30 cellular contexts compared by ENCODE assay signal in the genomic region with DNA sequence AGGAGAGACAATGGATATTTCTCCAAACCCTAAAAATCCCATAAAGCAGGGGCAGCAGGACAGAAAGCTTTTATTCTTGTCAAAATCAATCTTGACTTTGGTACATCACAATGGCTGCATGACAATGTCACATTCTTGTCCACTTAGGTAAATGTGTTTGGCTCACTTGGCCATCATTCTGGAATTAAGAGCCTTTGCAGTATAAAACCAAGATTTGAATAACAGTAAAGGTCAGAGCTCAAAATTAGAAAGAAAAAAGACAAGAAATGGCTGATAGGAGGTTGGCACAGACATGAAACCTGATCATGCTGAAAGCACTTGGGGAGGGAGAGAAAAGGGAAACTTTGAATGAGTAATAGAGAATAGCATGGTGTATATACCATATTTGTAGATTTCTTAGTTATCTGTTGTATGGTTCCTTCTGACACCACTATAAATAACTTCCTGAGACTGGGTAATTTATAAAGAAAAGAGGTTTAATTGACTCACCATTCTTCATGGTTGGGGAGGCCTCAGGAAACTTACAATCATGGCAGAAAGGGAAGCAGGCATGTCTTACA.
DNase-seq lines count a peak whose midpoint lies in the region; ATAC-seq, FAIRE-seq and TF ChIP-seq lines count a peak whose summit lies in the region.
"Had no signal": no experiment of that assay in that cellular context is flagged by ENCODE, and none has a peak within 500 bp of the region (broad histone marks: within the 10 kb centered on the region; RNA-seq: fewer than 3 reads in every experiment).

No MANE protein-coding gene starts in this region.

- in situ Hi-C loops in K562 (cut with MboI), result no loop called here

- no peak for FAIRE-seq in K562 (lab: Jason Lieb, UNC)
- FAIRE-seq: bronchial epithelial cell, frontal cortex, G401.6, HepG2, small intestine, urothelium cell line had no signal

- CTCF ChIA-PET in K562 (lab: Yijun Ruan, JAX; ENCODE audit: low intra/inter-chr PET ratio), result no interaction called here

- no peak overlapping the region for H3K27ac Mint-ChIP-seq in chondrocyte (ENCODE audit: unreplicated experiment)
- H3K27ac Mint-ChIP-seq in effector memory CD8-positive, alpha-beta T cell, result no peak overlapping the region
- H3K27ac Mint-ChIP-seq: endodermal cell; natural killer cell treated with Interleukin-12 subunit alpha and Interleukin-12 subunit beta and Interleukin-15 and Interleukin-18, amount 100 ng/mL, for 72 hours had no signal

- H3K27ac ChIP-seq in HUES6 (ENCODE audit: low read depth, low read length), result peak overlapping the region; percentile 18; the same call in 1 of the 2 replicates
- H3K27ac ChIP-seq in K562 (ENCODE audit: extremely low read depth, low read depth, low read length), result no peak overlapping the region
- H3K27ac ChIP-seq in colonic mucosa, result no peak overlapping the region
- H3K27ac ChIP-seq: coronary artery, esophagus squamous epithelium, hepatocyte, SK-N-MC, testis, VCaP had no signal

- H2AFZ ChIP-seq in K562 (ENCODE audit: low read depth, low read length), result no peak overlapping the region
- H2AFZ ChIP-seq: hepatocyte had no signal

- ATAC-seq in GM21423 (IDR thresholded peaks at IDR 0.05; ENCODE audit: unreplicated experiment) (peak; percentile 37), K562 (no peak)
- ATAC-seq in effector memory CD8-positive, alpha-beta T cell (replicated peaks), result no peak
- ATAC-seq: HepG2; natural killer cell treated with Interleukin-12 subunit alpha and Interleukin-12 subunit beta and Interleukin-15 and Interleukin-18, amount 100 ng/mL, for 72 hours had no signal

- H3K4me3 Mint-ChIP-seq in chondrocyte (ENCODE audit: unreplicated experiment), result no peak overlapping the region
- H3K4me3 Mint-ChIP-seq in effector memory CD8-positive, alpha-beta T cell, result no peak overlapping the region
- H3K4me3 Mint-ChIP-seq: endodermal cell; natural killer cell treated with Interleukin-12 subunit alpha and Interleukin-12 subunit beta and Interleukin-15 and Interleukin-18, amount 100 ng/mL, for 72 hours had no signal

- DNase-seq in EH (ENCODE audit: low read depth), result peak; percentile 3
- no peak for DNase-seq in K562 (ENCODE audit: extremely low read depth in 1 of 4, low spot score in 3 of 4)
- DNase-seq in superior temporal gyrus (ENCODE audit: extremely low spot score), result no peak
- no peak for DNase-seq in chondrocyte (ENCODE audit: low spot score)
- no peak for DNase-seq in effector memory CD8-positive, alpha-beta T cell
- no peak for DNase-seq in colonic mucosa
- DNase-seq: activated CD4-positive, alpha-beta T cell treated with anti-CD3 and anti-CD28 coated beads, Interleukin-2, amount 50 U/mL, for 48 hours; amniotic stem cell; BE2C; endodermal cell; esophagus squamous epithelium; NCI-H1092; NCI-H187; NCI-H524 treated with DMSO at 0.1 percent for 48 hours; retina; small intestine; stimulated activated CD4-positive, alpha-beta T cell treated with anti-CD3 and anti-CD28 coated beads, Interleukin-1b, Interleukin-23, amount 100 ng/mL, for 48 hours; testis had no signal

- H3K9me3 ChIP-seq in HUES6 (ENCODE audit: control insufficient read depth, insufficient read depth, low read depth, low read length) (no peaks in the 10 kb centered on the region), K562 (replicated peaks; ENCODE audit: control insufficient read depth, insufficient read depth, low read depth, low read length) (no peaks in the 10 kb centered on the region), colonic mucosa (no peaks in the 10 kb centered on the region)
- H3K9me3 ChIP-seq: BE2C, esophagus squamous epithelium, testis had no signal

- BruUV-seq in K562 (replicated peaks; lab: Mats Ljungman, UMichigan), result no TSS peak

- H3K27me3 Mint-ChIP-seq in chondrocyte (ENCODE audit: low read depth), result peaks cover 22% of the 10 kb centered on the region
- no peaks in the 10 kb centered on the region for H3K27me3 Mint-ChIP-seq in effector memory CD8-positive, alpha-beta T cell

- TF ChIP-seq CTCF in K562 (IDR thresholded peaks at IDR 0.05 in 2 of 3, conservative IDR thresholded peaks at IDR 0.05 in 1 of 3; ENCODE audit: insufficient read depth in 2 of 3, low read depth in 1 of 3, low read length in 3 of 3) (no peak), chondrocyte (IDR thresholded peaks at IDR 0.05) (no peak), colonic mucosa (IDR thresholded peaks at IDR 0.05) (no peak)

- H3K4me2 ChIP-seq in K562 (ENCODE audit: insufficient read depth, low read length), result no peak overlapping the region
- H3K4me2 ChIP-seq: hepatocyte had no signal

- TF ChIP-seq POLR2A in K562 (conservative IDR thresholded peaks at IDR 0.05), result no peak

- no peaks in the 10 kb centered on the region for H3K27me3 ChIP-seq in HUES6 (ENCODE audit: control insufficient read depth, insufficient read depth, low read length)
- no peaks in the 10 kb centered on the region for H3K27me3 ChIP-seq in K562 (ENCODE audit: control insufficient read depth in 2 of 2, insufficient read depth in 2 of 2, low read length in 2 of 2)
- no peaks in the 10 kb centered on the region for H3K27me3 ChIP-seq in colonic mucosa
- H3K27me3 ChIP-seq: BE2C, esophagus squamous epithelium, hepatocyte, testis had no signal

- intact Hi-C loops in K562 (cut with micrococcal nuclease), result loop anchor here (5.0 to 10.0 kb wide), 6 partner anchors 118 to 1773 kb away; no protein-coding TSS in a partner anchor
- intact Hi-C loops in colonic mucosa (cut with DNase I), result loop anchor here (10.0 kb wide), 1 partner anchor 1770 kb away; no protein-coding TSS in a partner anchor

- H3K4me3 ChIP-seq in HUES6 (ENCODE audit: low read depth, low read length), result no peak overlapping the region
- no peak overlapping the region for H3K4me3 ChIP-seq in K562
- H3K4me3 ChIP-seq in colonic mucosa, result no peak overlapping the region
- H3K4me3 ChIP-seq: coronary artery, esophagus squamous epithelium, hepatocyte, SK-N-MC, testis had no signal

- POLR2A ChIA-PET in K562 (lab: Yijun Ruan, JAX), result interaction anchor here (1.0 kb wide), 1 partner anchor 18 kb away, joined by 3 read pairs; no protein-coding TSS in a partner anchor

- H3K36me3 ChIP-seq in HUES6 (ENCODE audit: control insufficient read depth, insufficient read depth, low read length), result no peaks in the 10 kb centered on the region
- H3K36me3 ChIP-seq in K562 (ENCODE audit: control insufficient read depth, insufficient read depth, low read length), result no peaks in the 10 kb centered on the region
- H3K36me3 ChIP-seq in colonic mucosa, result no peaks in the 10 kb centered on the region
- H3K36me3 ChIP-seq: BE2C, esophagus squamous epithelium had no signal

- H3K9ac ChIP-seq in HUES6 (ENCODE audit: low read length) (no peak overlapping the region), K562 (ENCODE audit: insufficient read depth in 1 of 2, low read depth in 2 of 2, low read length in 2 of 2) (no peak overlapping the region), colonic mucosa (ENCODE audit: low read depth in 2 of 2, low read length in 2 of 2) (no peak overlapping the region)

- H3K79me2 ChIP-seq in K562 (ENCODE audit: control insufficient read depth, insufficient read depth, low read length), result no peaks in the 10 kb centered on the region
- H3K79me2 ChIP-seq: hepatocyte had no signal

- H3K4me1 ChIP-seq in HUES6 (ENCODE audit: control insufficient read depth, insufficient read depth, low read length) (peaks cover 4% of the 10 kb centered on the region; the same call in 1 of the 2 replicates), K562 (replicated peaks in 1 of 2; ENCODE audit: control insufficient read depth in 2 of 2, insufficient read depth in 2 of 2, low read length in 2 of 2) (no peaks in the 10 kb centered on the region), colonic mucosa (no peaks in the 10 kb centered on the region)
- H3K4me1 ChIP-seq: BE2C, testis had no signal

- H4K20me1 ChIP-seq in K562 (replicated peaks; ENCODE audit: control insufficient read depth, insufficient read depth, low read length), result no peaks in the 10 kb centered on the region

- TF ChIP-seq EP300 in K562 (IDR thresholded peaks at IDR 0.05; ENCODE audit: low read length), result no peak

- H3K4me1 Mint-ChIP-seq in chondrocyte (ENCODE audit: low read depth), result no peaks in the 10 kb centered on the region
- H3K4me1 Mint-ChIP-seq in effector memory CD8-positive, alpha-beta T cell (ENCODE audit: low read depth in 2 of 2), result no peaks in the 10 kb centered on the region

- no peaks in the 10 kb centered on the region for H3K9me3 Mint-ChIP-seq in chondrocyte (ENCODE audit: low read depth)
- H3K9me3 Mint-ChIP-seq in effector memory CD8-positive, alpha-beta T cell, result no peaks in the 10 kb centered on the region
- H3K9me3 Mint-ChIP-seq: natural killer cell treated with Interleukin-12 subunit alpha and Interleukin-12 subunit beta and Interleukin-15 and Interleukin-18, amount 100 ng/mL, for 72 hours had no signal

- TF ChIP-seq RAD21 in K562 (CRISPR knock-in tag; conservative IDR thresholded peaks at IDR 0.05 in 1 of 2, IDR thresholded peaks at IDR 0.05 in 1 of 2), result no peak

- no peaks in the 10 kb centered on the region for H3K36me3 Mint-ChIP-seq in chondrocyte (ENCODE audit: low read depth)
- H3K36me3 Mint-ChIP-seq in effector memory CD8-positive, alpha-beta T cell (ENCODE audit: insufficient read depth), result peaks cover 3% of the 10 kb centered on the region
- H3K36me3 Mint-ChIP-seq: natural killer cell treated with Interleukin-12 subunit alpha and Interleukin-12 subunit beta and Interleukin-15 and Interleukin-18, amount 100 ng/mL, for 72 hours had no signal

- no peaks in the 10 kb centered on the region for H3K9me1 ChIP-seq in K562 (ENCODE audit: control insufficient read depth, insufficient read depth, low read length)
